In the genomic region with DNA sequence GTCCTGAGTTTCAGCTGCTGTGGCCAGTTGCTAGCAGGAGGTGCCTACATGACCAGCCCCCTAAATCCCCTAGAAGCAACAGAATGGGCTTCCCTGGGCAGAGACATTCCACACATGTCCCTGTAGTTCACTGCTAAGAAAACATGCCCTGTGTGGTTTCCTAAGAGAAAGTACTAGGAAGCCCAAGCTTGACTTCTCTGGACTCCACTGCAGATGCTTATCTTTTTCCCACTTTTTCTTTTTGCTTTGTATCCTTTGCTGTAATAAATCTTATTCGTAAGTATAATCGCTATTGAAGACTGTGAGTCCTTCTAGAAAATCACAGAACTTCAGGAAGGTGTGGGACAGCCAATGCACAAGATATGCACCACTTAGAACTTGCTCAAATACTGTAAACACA, we compare ENCODE assay signal across 24 cellular contexts. TPM values are rescaled to one million over a fixed set of nuclear protein-coding genes. Genes with fewer than 3 reads are reported as not detected.
"Had no signal": no experiment of that assay in that cellular context is flagged by ENCODE, and none has a peak within 500 bp of the region (broad histone marks: within the 10 kb centered on the region; RNA-seq: fewer than 3 reads in every experiment).

No MANE protein-coding gene starts in this region.

- H3K4me1 Mint-ChIP-seq: activated naive CD4-positive, alpha-beta T cell treated with anti-CD3 and anti-CD28 coated beads, Interleukin-2, amount 10 ng/mL, durations not matched to agents 7 days and 5 days; nephron progenitor cell; stimulated activated effector memory CD8-positive, alpha-beta T cell treated with anti-CD3 and anti-CD28 coated beads, Interleukin-12 subunit alpha, Interleukin-12 subunit beta, amount 100 ng/mL, for 72 hours; stimulated activated naive CD8-positive, alpha-beta T cell treated with anti-CD3 and anti-CD28 coated beads, Interleukin-15, amount 100 ng/mL, for 72 hours had no signal

- H3K9me3 Mint-ChIP-seq: activated CD4-positive, alpha-beta memory T cell treated with anti-CD3 and anti-CD28 coated beads for 36 hours; activated naive CD4-positive, alpha-beta T cell treated with anti-CD3 and anti-CD28 coated beads, Interleukin-2, amount 10 ng/mL, durations not matched to agents 7 days and 5 days; activated T-cell treated with anti-CD3 and anti-CD28 coated beads, Interleukin-2, amount 50 U/mL, for 72 hours; stimulated activated effector memory CD8-positive, alpha-beta T cell treated with anti-CD3 and anti-CD28 coated beads, Interleukin-12 subunit alpha, Interleukin-12 subunit beta, amount 100 ng/mL, for 72 hours; stimulated activated naive CD8-positive, alpha-beta T cell treated with anti-CD3 and anti-CD28 coated beads, Interleukin-15, amount 100 ng/mL, for 72 hours had no signal

- H3K36me3 ChIP-seq: pancreas, right atrium auricular region had no signal

- DNase-seq: activated CD4-positive, alpha-beta memory T cell treated with anti-CD3 and anti-CD28 coated beads for 36 hours; activated CD4-positive, alpha-beta T cell treated with anti-CD3 and anti-CD28 coated beads for 48 hours; activated effector memory CD4-positive, alpha-beta T cell treated with Interleukin-2 at 50 U/mL for 16 hours; activated naive CD4-positive, alpha-beta T cell treated with anti-CD3 and anti-CD28 coated beads, Interleukin-2, amount 10 ng/mL, durations not matched to agents 7 days and 5 days; activated T-cell treated with anti-CD3 and anti-CD28 coated beads, Interleukin-2, amount 50 U/mL, for 72 hours; anterior cingulate cortex; central memory CD4-positive, alpha-beta T cell; effector memory CD4-positive, alpha-beta T cell; esophagus squamous epithelium; head of caudate nucleus; hypothalamus; left ventricle myocardium superior; nephron progenitor cell; pancreas; psoas muscle; stimulated activated CD4-positive, alpha-beta T cell treated with anti-CD3 and anti-CD28 coated beads, Interleukin-1b, Interleukin-23, amount 100 ng/mL, for 48 hours; stimulated activated naive CD8-positive, alpha-beta T cell treated with anti-CD3 and anti-CD28 coated beads, Interleukin-15, amount 100 ng/mL, for 72 hours had no signal

- H3K4me3 Mint-ChIP-seq: activated CD4-positive, alpha-beta memory T cell treated with anti-CD3 and anti-CD28 coated beads for 36 hours; activated naive CD4-positive, alpha-beta T cell treated with anti-CD3 and anti-CD28 coated beads, Interleukin-2, amount 10 ng/mL, durations not matched to agents 7 days and 5 days; activated T-cell treated with anti-CD3 and anti-CD28 coated beads, Interleukin-2, amount 50 U/mL, for 72 hours; nephron progenitor cell; stimulated activated effector memory CD8-positive, alpha-beta T cell treated with anti-CD3 and anti-CD28 coated beads, Interleukin-12 subunit alpha, Interleukin-12 subunit beta, amount 100 ng/mL, for 72 hours; stimulated activated naive CD8-positive, alpha-beta T cell treated with anti-CD3 and anti-CD28 coated beads, Interleukin-15, amount 100 ng/mL, for 72 hours had no signal

- H3K27me3 ChIP-seq: esophagus squamous epithelium, gastroesophageal sphincter, right atrium auricular region, tibial nerve had no signal

- H3K27me3 Mint-ChIP-seq: activated CD4-positive, alpha-beta memory T cell treated with anti-CD3 and anti-CD28 coated beads for 36 hours; activated naive CD4-positive, alpha-beta T cell treated with anti-CD3 and anti-CD28 coated beads, Interleukin-2, amount 10 ng/mL, durations not matched to agents 7 days and 5 days; stimulated activated naive CD8-positive, alpha-beta T cell treated with anti-CD3 and anti-CD28 coated beads, Interleukin-15, amount 100 ng/mL, for 72 hours had no signal

- H3K4me3 ChIP-seq: esophagus squamous epithelium, gastroesophageal sphincter, pancreas, psoas muscle, right atrium auricular region, skin epidermis, tibial nerve had no signal

- H3K27ac ChIP-seq: esophagus squamous epithelium, gastroesophageal sphincter, pancreas, psoas muscle, right atrium auricular region, skin epidermis, tibial nerve had no signal

- H3K36me3 Mint-ChIP-seq: activated naive CD4-positive, alpha-beta T cell treated with anti-CD3 and anti-CD28 coated beads, Interleukin-2, amount 10 ng/mL, durations not matched to agents 7 days and 5 days had no signal

- ATAC-seq: activated T-cell treated with anti-CD3 and anti-CD28 coated beads, Interleukin-2, amount 50 U/mL, for 72 hours; gastroesophageal sphincter; left ventricle myocardium superior; pancreas; stimulated activated effector memory CD8-positive, alpha-beta T cell treated with anti-CD3 and anti-CD28 coated beads, Interleukin-12 subunit alpha, Interleukin-12 subunit beta, amount 100 ng/mL, for 72 hours; stimulated activated naive CD8-positive, alpha-beta T cell treated with anti-CD3 and anti-CD28 coated beads, Interleukin-15, amount 100 ng/mL, for 72 hours had no signal

- H3K27ac Mint-ChIP-seq: activated CD4-positive, alpha-beta memory T cell treated with anti-CD3 and anti-CD28 coated beads for 36 hours; activated naive CD4-positive, alpha-beta T cell treated with anti-CD3 and anti-CD28 coated beads, Interleukin-2, amount 10 ng/mL, durations not matched to agents 7 days and 5 days; activated T-cell treated with anti-CD3 and anti-CD28 coated beads, Interleukin-2, amount 50 U/mL, for 72 hours; nephron progenitor cell; stimulated activated effector memory CD8-positive, alpha-beta T cell treated with anti-CD3 and anti-CD28 coated beads, Interleukin-12 subunit alpha, Interleukin-12 subunit beta, amount 100 ng/mL, for 72 hours; stimulated activated naive CD8-positive, alpha-beta T cell treated with anti-CD3 and anti-CD28 coated beads, Interleukin-15, amount 100 ng/mL, for 72 hours had no signal

RNA-seq across cellular contexts. Expression of gene OTC, which starts 40.7 kb away (rescaled TPM):
- total RNA-seq: activated CD4-positive, alpha-beta memory T cell treated with anti-CD3 and anti-CD28 coated beads for 36 hours; activated T-cell treated with anti-CD3 and anti-CD28 coated beads, Interleukin-2, amount 50 U/mL, for 72 hours; left ventricle myocardium superior; myocyte; right atrium auricular region; T-helper 2 cell treated with Interferon-gamma antibody and Interleukin-4, amounts not matched to agents 100 ng/mL and 5 ng/mL, for 36 hours had no signal
